In the genomic region with DNA sequence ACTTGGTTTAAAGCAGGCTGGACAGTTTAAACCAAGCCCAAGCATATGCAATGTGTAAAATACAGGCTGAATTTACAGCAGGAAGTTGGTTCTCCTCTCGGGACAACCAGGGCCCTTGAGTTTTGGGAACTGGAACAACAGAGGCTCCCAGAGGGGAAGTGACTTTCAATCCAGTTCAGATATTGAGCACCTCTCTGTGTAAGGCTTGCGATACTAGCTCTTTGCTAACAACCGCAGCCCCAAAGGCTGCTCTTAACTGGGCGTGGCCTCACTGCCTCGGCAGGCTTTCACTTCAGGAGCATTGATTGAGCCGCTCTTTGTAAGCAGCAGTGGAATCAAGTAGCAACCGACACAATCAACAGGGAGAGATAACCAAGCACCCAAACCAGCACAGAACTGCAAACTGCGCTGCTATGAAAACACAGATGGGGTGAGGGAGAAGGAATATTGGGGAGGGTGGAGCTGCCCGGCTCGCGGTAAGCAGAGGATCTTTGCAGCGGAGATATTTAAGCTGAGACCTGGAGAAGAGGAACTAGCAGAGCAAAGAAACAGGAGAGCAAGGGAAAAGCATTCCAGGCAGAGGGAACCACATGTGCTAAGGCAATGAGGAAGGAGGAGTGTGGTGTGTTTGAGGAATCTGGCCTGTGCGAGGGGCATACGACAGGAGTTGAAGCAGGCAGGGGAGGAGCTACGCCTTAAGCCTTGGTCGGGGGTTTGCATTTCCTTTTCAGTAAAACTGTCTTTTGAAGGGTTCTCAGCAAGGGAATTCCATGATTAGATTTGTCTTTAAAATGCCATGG, we compare ENCODE assay signal across 8 cellular contexts. TPM values are rescaled to one million over a fixed set of nuclear protein-coding genes. Genes with fewer than 3 reads are reported as not detected.
DNase-seq lines count a peak whose midpoint lies in the region; ATAC-seq and TF ChIP-seq lines count a peak whose summit lies in the region.

No MANE protein-coding gene starts in this region.

- DNase-seq in ELR (ENCODE audit: low read depth) (peak; percentile 64), astrocyte of the hippocampus (ENCODE audit: low read depth, low spot score) (peak; percentile 77), inferior parietal cortex (ENCODE audit: extremely low spot score) (peak; percentile 13), NCI-H1105 (lab: John Stamatoyannopoulos, UW) (no peak)
- peak; percentile 92 for DNase-seq in Jurkat, Clone E6-1 (ENCODE audit: low read depth, low spot score)
- peak; percentile 72 for DNase-seq in stimulated activated CD4-positive, alpha-beta T cell treated with anti-CD3 and anti-CD28 coated beads, Interleukin-1b, Interleukin-23, amount 100 ng/mL, for 48 hours

- no peaks in the 10 kb centered on the region for H3K9me2 ChIP-seq in SU-DHL-6 (replicated peaks; ENCODE audit: insufficient read depth, low read length)

- no peak overlapping the region for H2AFZ ChIP-seq in SU-DHL-6 (ENCODE audit: low read depth, low read length, severe bottlenecking)

- H4K20me1 ChIP-seq in SU-DHL-6 (ENCODE audit: low read depth, low read length), result peaks cover 7% of the 10 kb centered on the region; the same call in 1 of the 2 replicates

- ATAC-seq in GM21576 (IDR thresholded peaks at IDR 0.05; ENCODE audit: unreplicated experiment), result peak; percentile 94

- peaks cover 6% of the 10 kb centered on the region; the same call in 1 of the 2 replicates for H3K79me2 ChIP-seq in SU-DHL-6 (ENCODE audit: insufficient read depth, low read length)

- peak overlapping the region; percentile 29 for H3K9ac ChIP-seq in SU-DHL-6 (ENCODE audit: low read length)

- no peaks in the 10 kb centered on the region for H3K9me3 ChIP-seq in SU-DHL-6 (ENCODE audit: insufficient read depth, low read length)

- no peak overlapping the region for H3K27ac ChIP-seq in SU-DHL-6 (ENCODE audit: low read depth, low read length)

- peak overlapping the region; percentile 85 for H3K4me3 ChIP-seq in Jurkat, Clone E6-1 (ENCODE audit: low read length)
- H3K4me3 ChIP-seq in SU-DHL-6 (ENCODE audit: insufficient read depth, low read length, poor library complexity, severe bottlenecking), result peak overlapping the region; percentile 27

- H3K4me2 ChIP-seq in SU-DHL-6 (ENCODE audit: low read depth, low read length, poor library complexity, severe bottlenecking), result peak overlapping the region; percentile 51

- H3K36me3 ChIP-seq in SU-DHL-6 (ENCODE audit: low read length), result no peaks in the 10 kb centered on the region

- H3F3A ChIP-seq in SU-DHL-6 (ENCODE audit: insufficient read depth), result 0 out of 2 replicates have a peak, but pooled peaks cover 5% of the 10 kb centered on the region

- H3K27me3 ChIP-seq in SU-DHL-6 (ENCODE audit: low read length), result no peaks in the 10 kb centered on the region

- TF ChIP-seq CTCF in SU-DHL-6 (IDR thresholded peaks at IDR 0.05; ENCODE audit: insufficient read depth, low read length, poor library complexity, severe bottlenecking), result no peak

RNA-seq across cellular contexts. Expression of a gene that starts 17.3 kb away (rescaled TPM):
- polyA plus RNA-seq in Jurkat, Clone E6-1 (2012; ENCODE audit: insufficient read depth, insufficient read length), result 135 TPM
